2 cellular contexts compared by ENCODE assay signal in genomic region chr4:92461732-92462131, GRCh38.
TF ChIP-seq lines count a peak whose summit lies in the region.

No MANE protein-coding gene starts in this region.

TF ChIP-seq in GM23338, 12 proteins besides CTCF, POLR2A, EP300 and RAD21 (continued from another document):
- no peak for TF ChIP-seq ZNF462 (CRISPR knock-in tag; IDR thresholded peaks at IDR 0.05)

TF ChIP-seq in WTC11, 78 proteins besides CTCF, POLR2A, EP300 and RAD21 (continued from another document):
- TF ChIP-seq ZNF532 (CRISPR knock-in tag; IDR thresholded peaks at IDR 0.05; ENCODE audit: borderline replicate concordance), result no peak
- TF ChIP-seq MXD4 (CRISPR knock-in tag; IDR thresholded peaks at IDR 0.05; ENCODE audit: borderline replicate concordance), result no peak
- TF ChIP-seq RELA (CRISPR knock-in tag; IDR thresholded peaks at IDR 0.05; ENCODE audit: borderline replicate concordance), result no peak
- TF ChIP-seq ZNF138 (CRISPR knock-in tag; conservative IDR thresholded peaks at IDR 0.05), result no peak
- no peak for TF ChIP-seq E2F1 (CRISPR knock-in tag; IDR thresholded peaks at IDR 0.05)
- TF ChIP-seq SMAD4 (CRISPR knock-in tag; IDR thresholded peaks at IDR 0.05), result no peak
- TF ChIP-seq, protein P1, sequence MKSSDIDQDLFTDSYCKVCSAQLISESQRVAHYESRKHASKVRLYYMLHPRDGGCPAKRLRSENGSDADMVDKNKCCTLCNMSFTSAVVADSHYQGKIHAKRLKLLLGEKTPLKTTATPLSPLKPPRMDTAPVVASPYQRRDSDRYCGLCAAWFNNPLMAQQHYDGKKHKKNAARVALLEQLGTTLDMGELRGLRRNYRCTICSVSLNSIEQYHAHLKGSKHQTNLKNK (CRISPR knock-in tag; IDR thresholded peaks at IDR 0.05), result no peak
- no peak for TF ChIP-seq USF1 (CRISPR knock-in tag; IDR thresholded peaks at IDR 0.05)
- no peak for TF ChIP-seq ZNF232 (CRISPR knock-in tag; IDR thresholded peaks at IDR 0.05)
- TF ChIP-seq EMX1 (CRISPR knock-in tag; IDR thresholded peaks at IDR 0.05), result no peak
- no peak for TF ChIP-seq FOXK1 (CRISPR knock-in tag; IDR thresholded peaks at IDR 0.05)
- no peak for TF ChIP-seq IRF1 (CRISPR knock-in tag; IDR thresholded peaks at IDR 0.05)
- TF ChIP-seq JAZF1 (CRISPR knock-in tag; IDR thresholded peaks at IDR 0.05), result no peak
- TF ChIP-seq ZNF317 (CRISPR knock-in tag; IDR thresholded peaks at IDR 0.05; ENCODE audit: borderline replicate concordance, low read depth), result no peak
- no peak for TF ChIP-seq ARID4B (CRISPR knock-in tag; IDR thresholded peaks at IDR 0.05; ENCODE audit: borderline replicate concordance)
